21 cellular contexts compared by ENCODE assay signal in genomic region chr2:8847400-8847799, GRCh38.
"Had no signal": no experiment of that assay in that cellular context is flagged by ENCODE, and none has a peak within 500 bp of the region (broad histone marks: within the 10 kb centered on the region; RNA-seq: fewer than 3 reads in every experiment).

No MANE protein-coding gene starts in this region.

- H3K27ac ChIP-seq: cardiac muscle cell, right atrium auricular region, skin epidermis, suprapubic skin, vagina, VCaP had no signal

- H3K27me3 Mint-ChIP-seq: progenitor cell of endocrine pancreas had no signal

- H3K36me3 ChIP-seq: cardiac muscle cell, right atrium auricular region, suprapubic skin, vagina had no signal

- FAIRE-seq: islet of Langerhans had no signal

- H3K9me3 Mint-ChIP-seq: activated naive CD4-positive, alpha-beta T cell treated with anti-CD3 and anti-CD28 coated beads, Interleukin-2, amount 50 U/mL, for 24 hours; dendritic cell treated with granulocyte-macrophage colony-stimulating factor and Interleukin-4, amounts not matched to agents 40 ng/mL and 50 ng/mL, for 4 days; effector memory CD8-positive, alpha-beta T cell; mesothelial cell of epicardium; neural crest cell; stimulated activated naive CD8-positive, alpha-beta T cell treated with anti-CD3 and anti-CD28 coated beads, Interleukin-15, Interleukin-2, amounts not matched to agents 100 ng/mL and 50 ng/mL, for 24 hours had no signal

- DNase-seq: activated CD4-positive, alpha-beta T cell treated with anti-CD3 and anti-CD28 coated beads for 1 hour; activated CD4-positive, alpha-beta T cell treated with anti-CD3 and anti-CD28 coated beads, Interleukin-2, amount 50 U/mL, for 4 hours; activated gamma-delta T cell; effector memory CD8-positive, alpha-beta T cell; trophoblast cell had no signal

- H3K4me1 Mint-ChIP-seq: activated naive CD4-positive, alpha-beta T cell treated with anti-CD3 and anti-CD28 coated beads, Interleukin-2, amount 50 U/mL, for 24 hours had no signal

- ATAC-seq: effector memory CD8-positive, alpha-beta T cell; left lobe of liver; SK-N-SH treated with all-trans-retinoic acid at 6 μM for 48 hours had no signal

- H3K9me3 ChIP-seq: right atrium auricular region, suprapubic skin, vagina had no signal

- H3K4me1 ChIP-seq: right atrium auricular region, vagina had no signal

- H3K27ac Mint-ChIP-seq: activated naive CD4-positive, alpha-beta T cell treated with anti-CD3 and anti-CD28 coated beads, Interleukin-2, amount 50 U/mL, for 24 hours; dendritic cell treated with granulocyte-macrophage colony-stimulating factor and Interleukin-4, amounts not matched to agents 40 ng/mL and 50 ng/mL, for 4 days; effector memory CD8-positive, alpha-beta T cell; mesothelial cell of epicardium; progenitor cell of endocrine pancreas; stimulated activated naive CD8-positive, alpha-beta T cell treated with anti-CD3 and anti-CD28 coated beads, Interleukin-15, Interleukin-2, amounts not matched to agents 100 ng/mL and 50 ng/mL, for 24 hours had no signal

- H3K4me3 Mint-ChIP-seq: activated naive CD4-positive, alpha-beta T cell treated with anti-CD3 and anti-CD28 coated beads, Interleukin-2, amount 50 U/mL, for 24 hours; dendritic cell treated with granulocyte-macrophage colony-stimulating factor and Interleukin-4, amounts not matched to agents 40 ng/mL and 50 ng/mL, for 4 days; effector memory CD8-positive, alpha-beta T cell; mesothelial cell of epicardium; neural crest cell; stimulated activated naive CD8-positive, alpha-beta T cell treated with anti-CD3 and anti-CD28 coated beads, Interleukin-15, Interleukin-2, amounts not matched to agents 100 ng/mL and 50 ng/mL, for 24 hours had no signal

- H3K27me3 ChIP-seq: cardiac muscle cell, right atrium auricular region, vagina had no signal

- H3K36me3 Mint-ChIP-seq: activated naive CD4-positive, alpha-beta T cell treated with anti-CD3 and anti-CD28 coated beads, Interleukin-2, amount 50 U/mL, for 24 hours; mesothelial cell of epicardium had no signal

- H3K4me3 ChIP-seq: cardiac muscle cell, lung, right atrium auricular region, skin epidermis, suprapubic skin, vagina had no signal
